Comparison of ENCODE assay signal across 17 cellular contexts in genomic region chr1:44254392-44254791, GRCh38. TPM values are rescaled to one million over a fixed set of nuclear protein-coding genes. Genes with fewer than 3 reads are reported as not detected.
DNase-seq lines count a peak whose midpoint lies in the region; ATAC-seq and TF ChIP-seq lines count a peak whose summit lies in the region.
"Had no signal": no experiment of that assay in that cellular context is flagged by ENCODE, and none has a peak within 500 bp of the region (broad histone marks: within the 10 kb centered on the region; RNA-seq: fewer than 3 reads in every experiment).

No MANE protein-coding gene starts in this region.

- no peaks in the 10 kb centered on the region for H3K4me1 Mint-ChIP-seq in activated naive CD4-positive, alpha-beta T cell treated with anti-CD3 and anti-CD28 coated beads for 36 hours (ENCODE audit: low read depth)
- H3K4me1 Mint-ChIP-seq: B cell had no signal

- H3K9me3 Mint-ChIP-seq in activated naive CD4-positive, alpha-beta T cell treated with anti-CD3 and anti-CD28 coated beads for 36 hours, result no peaks in the 10 kb centered on the region
- H3K9me3 Mint-ChIP-seq: CD4-positive, CD25-positive, alpha-beta regulatory T cell had no signal

- no peaks in the 10 kb centered on the region for H3K27me3 Mint-ChIP-seq in activated naive CD4-positive, alpha-beta T cell treated with anti-CD3 and anti-CD28 coated beads for 36 hours (ENCODE audit: low read depth)
- H3K27me3 Mint-ChIP-seq: B cell; CD4-positive, CD25-positive, alpha-beta regulatory T cell had no signal

- no peak for TF ChIP-seq CTCF in BE2C (IDR thresholded peaks at IDR 0.05; ENCODE audit: low read depth, low read length)

- no peak overlapping the region for H3K27ac Mint-ChIP-seq in activated naive CD4-positive, alpha-beta T cell treated with anti-CD3 and anti-CD28 coated beads for 36 hours
- H3K27ac Mint-ChIP-seq: B cell; CD4-positive, CD25-positive, alpha-beta regulatory T cell had no signal

- no peak for TF ChIP-seq POLR2A in GM18505 (IDR thresholded peaks at IDR 0.05; ENCODE audit: borderline replicate concordance, extremely low read depth, insufficient read depth, insufficient read length)

- H3K36me3 Mint-ChIP-seq in activated naive CD4-positive, alpha-beta T cell treated with anti-CD3 and anti-CD28 coated beads for 36 hours (ENCODE audit: low read depth), result peaks cover 2% of the 10 kb centered on the region

- H3K36me3 ChIP-seq in BE2C, result no peaks in the 10 kb centered on the region

- no peaks in the 10 kb centered on the region for H3K9me3 ChIP-seq in BE2C

- intact Hi-C loops in activated naive CD4-positive, alpha-beta T cell treated with anti-CD3 and anti-CD28 coated beads for 36 hours (cut with micrococcal nuclease), result loop anchor here (1.0 to 2.0 kb wide), 2 partner anchors 42 to 52 kb away; partner anchors contain the start of gene DMAP1

- DNase-seq in activated CD4-positive, CD25-positive, alpha-beta regulatory T cell treated with anti-CD3 and anti-CD28 coated beads, Interleukin-2, amount 50 U/mL, for 72 hours, result no peak
- peak; percentile 66 for DNase-seq in activated naive CD4-positive, alpha-beta T cell treated with anti-CD3 and anti-CD28 coated beads for 36 hours
- DNase-seq in activated naive CD4-positive, alpha-beta T cell treated with Interleukin-2 at 50 U/mL for 16 hours, result no peak
- DNase-seq in Jurkat, Clone E6-1 (ENCODE audit: low read depth, low spot score), result peak; percentile 57
- DNase-seq in stimulated activated CD4-positive, alpha-beta T cell treated with anti-CD3 and anti-CD28 coated beads, Interleukin-4, amount 100 ng/mL, for 24 hours, result peak; percentile 27
- DNase-seq in BE2C, result no peak
- DNase-seq: 8988T; CD4-positive, CD25-positive, alpha-beta regulatory T cell; COR-L47; DMS 273 treated with DMSO at 0.1 percent for 48 hours; DND-41; NCI-H1105; NCI-H2081; NCI-H446 treated with DMSO at 0.1 percent for 48 hours had no signal

- no peaks in the 10 kb centered on the region for H3K27me3 ChIP-seq in BE2C

- CTCF ChIA-PET in activated naive CD4-positive, alpha-beta T cell treated with anti-CD3 and anti-CD28 coated beads for 36 hours (lab: Charles Lee), result interaction anchor here (1.1 kb wide), 1 partner anchor 52 kb away, joined by 3 read pairs; no protein-coding TSS in a partner anchor

- H3K4me3 ChIP-seq in Jurkat, Clone E6-1 (ENCODE audit: low read length), result no peak overlapping the region
- H3K4me3 ChIP-seq in BE2C (ENCODE audit: low read depth, low read length), result no peak overlapping the region

- 0 out of 2 replicates have a peak, but pooled peaks cover 4% of the 10 kb centered on the region for H3K4me1 ChIP-seq in BE2C

- H3K4me3 Mint-ChIP-seq in activated naive CD4-positive, alpha-beta T cell treated with anti-CD3 and anti-CD28 coated beads for 36 hours, result no peak overlapping the region
- H3K4me3 Mint-ChIP-seq: B cell; CD4-positive, CD25-positive, alpha-beta regulatory T cell had no signal

- peak; percentile 56 to 69 for ATAC-seq in activated CD4-positive, CD25-positive, alpha-beta regulatory T cell treated with anti-CD3 and anti-CD28 coated beads, Interleukin-2, amount 50 U/mL, for 24 hours
- no peak for ATAC-seq in GM18505 (IDR thresholded peaks at IDR 0.05; ENCODE audit: unreplicated experiment)

RNA-seq across cellular contexts. Expression of gene DMAP1, which starts 41.1 kb away (rescaled TPM):
- 10 to 100 TPM; 35.3 to 41.0 TPM for total RNA-seq in activated naive CD4-positive, alpha-beta T cell treated with anti-CD3 and anti-CD28 coated beads for 36 hours
- polyA plus RNA-seq in Jurkat, Clone E6-1 (2012; ENCODE audit: insufficient read depth, insufficient read length), result 66.3 TPM
- 54.0 TPM for polyA plus RNA-seq in BE2C (2012; ENCODE audit: insufficient read depth, insufficient read length, low read depth)

Comparison
In these comparisons a context has a peak if more than half of its experiments do, and no peak if none do; other contexts are left out.
1. DNase-seq: peak in activated naive CD4-positive, alpha-beta T cell treated with anti-CD3 and anti-CD28 coated beads for 36 hours (single experiment), Jurkat, Clone E6-1 (single experiment) and stimulated activated CD4-positive, alpha-beta T cell treated with anti-CD3 and anti-CD28 coated beads, Interleukin-4, amount 100 ng/mL, for 24 hours (single experiment); none in activated CD4-positive, CD25-positive, alpha-beta regulatory T cell treated with anti-CD3 and anti-CD28 coated beads, Interleukin-2, amount 50 U/mL, for 72 hours (single experiment), activated naive CD4-positive, alpha-beta T cell treated with Interleukin-2 at 50 U/mL for 16 hours (single experiment) and BE2C (single experiment).